22 cellular contexts compared by ENCODE assay signal in genomic region chr7:113784317-113784716, GRCh38.
A peak's percentile ranks its signal among the peaks of the same experiment; 100 is the strongest.
DNase-seq lines count a peak whose midpoint lies in the region; ATAC-seq and TF ChIP-seq lines count a peak whose summit lies in the region.
"Had no signal": no experiment of that assay in that cellular context is flagged by ENCODE, and none has a peak within 500 bp of the region (broad histone marks: within the 10 kb centered on the region; RNA-seq: fewer than 3 reads in every experiment).

No MANE protein-coding gene starts in this region.

- TF ChIP-seq CTCF in glutamatergic neuron (IDR thresholded peaks at IDR 0.05; ENCODE audit: partially characterized antibody, unreplicated experiment) (no peak), colonic mucosa (IDR thresholded peaks at IDR 0.05) (no peak)

- H3K27me3 ChIP-seq in colonic mucosa, result no peaks in the 10 kb centered on the region
- H3K27me3 ChIP-seq: BLaER1 treated with 17β-estradiol and CSF1 and Interleukin-3, amounts not matched to agents 10 nM and 100 nM had no signal

- no peaks in the 10 kb centered on the region for H3K9me3 Mint-ChIP-seq in glutamatergic neuron (ENCODE audit: unreplicated experiment)
- H3K9me3 Mint-ChIP-seq: activated naive CD8-positive, alpha-beta T cell treated with anti-CD3 and anti-CD28 coated beads, Interleukin-2, amount 50 U/mL, for 24 hours had no signal

- H3K27ac ChIP-seq in colonic mucosa, result no peak overlapping the region
- H3K27ac ChIP-seq: BLaER1 treated with 17β-estradiol and CSF1 and Interleukin-3, amounts not matched to agents 10 nM and 100 nM; epithelial cell of prostate; GM23248 had no signal

- no peaks in the 10 kb centered on the region for H3K9me3 ChIP-seq in colonic mucosa
- H3K9me3 ChIP-seq: SK-N-SH had no signal

- no peaks in the 10 kb centered on the region for H3K36me3 ChIP-seq in colonic mucosa
- H3K36me3 ChIP-seq: BLaER1 treated with 17β-estradiol and CSF1 and Interleukin-3, amounts not matched to agents 10 nM and 100 nM had no signal

- no peaks in the 10 kb centered on the region for H3K36me3 Mint-ChIP-seq in glutamatergic neuron (ENCODE audit: unreplicated experiment)

- H3K4me1 Mint-ChIP-seq in glutamatergic neuron (ENCODE audit: low read depth, unreplicated experiment), result peaks cover 1% of the 10 kb centered on the region
- H3K4me1 Mint-ChIP-seq: activated naive CD8-positive, alpha-beta T cell treated with anti-CD3 and anti-CD28 coated beads, Interleukin-2, amount 50 U/mL, for 24 hours had no signal

- H3K27ac Mint-ChIP-seq in glutamatergic neuron (ENCODE audit: unreplicated experiment), result peak overlapping the region; percentile 25
- H3K27ac Mint-ChIP-seq: activated naive CD8-positive, alpha-beta T cell treated with anti-CD3 and anti-CD28 coated beads, Interleukin-2, amount 50 U/mL, for 24 hours had no signal

- intact Hi-C loops in colonic mucosa (cut with DNase I), result no loop called here

- H3K9ac ChIP-seq in colonic mucosa (ENCODE audit: low read depth in 2 of 2, low read length in 2 of 2), result no peak overlapping the region
- H3K9ac ChIP-seq: BLaER1 treated with 17β-estradiol and CSF1 and Interleukin-3, amounts not matched to agents 10 nM and 100 nM; GM23248; SK-N-SH had no signal

- no peak overlapping the region for H3K4me3 Mint-ChIP-seq in glutamatergic neuron (ENCODE audit: unreplicated experiment)
- H3K4me3 Mint-ChIP-seq: activated naive CD8-positive, alpha-beta T cell treated with anti-CD3 and anti-CD28 coated beads, Interleukin-2, amount 50 U/mL, for 24 hours had no signal

- no peaks in the 10 kb centered on the region for H3K4me1 ChIP-seq in colonic mucosa

- DNase-seq in EH (ENCODE audit: low read depth), result peak; percentile 3
- DNase-seq in NOMO-1 (lab: John Stamatoyannopoulos, UW; ENCODE audit: unreplicated experiment in 2 of 2), result peak; percentile 3 to 18
- DNase-seq in glutamatergic neuron, result no peak
- DNase-seq in C1 segment of cervical spinal cord (lab: John Stamatoyannopoulos, UW), result no peak
- DNase-seq in NCI-H187 (lab: John Stamatoyannopoulos, UW), result no peak
- no peak for DNase-seq in stimulated activated CD4-positive, alpha-beta T cell treated with anti-CD3 and anti-CD28 coated beads, Interleukin-2, amount 100 ng/mL, for 48 hours
- DNase-seq in colonic mucosa, result no peak
- DNase-seq: activated CD4-positive, alpha-beta T cell treated with anti-CD3 and anti-CD28 coated beads for 4 hours; activated CD8-positive, alpha-beta memory T cell treated with anti-CD3 and anti-CD28 coated beads for 24 hours; activated gamma-delta T cell; activated naive CD8-positive, alpha-beta T cell treated with anti-CD3 and anti-CD28 coated beads, Interleukin-2, amount 50 U/mL, for 24 hours; activated T-cell treated with anti-CD3 and anti-CD28 coated beads, Interleukin-2, amount 50 U/mL, for 1 hour; cerebellar nuclear complex; EL; GM23248; SK-N-SH; stimulated activated CD8-positive, alpha-beta memory T cell treated with anti-CD3 and anti-CD28 coated beads, Interleukin-4, amount 100 ng/mL, for 48 hours; T-helper 2 cell; trophoblast cell had no signal

- no peak overlapping the region for H3K4me3 ChIP-seq in colonic mucosa
- H3K4me3 ChIP-seq: BLaER1 treated with 17β-estradiol and CSF1 and Interleukin-3, amounts not matched to agents 10 nM and 100 nM; GM23248 had no signal

- ATAC-seq in HG03175 (IDR thresholded peaks at IDR 0.05; ENCODE audit: unreplicated experiment), result peak; percentile 52
- ATAC-seq: activated naive CD8-positive, alpha-beta T cell treated with anti-CD3 and anti-CD28 coated beads, Interleukin-2, amount 50 U/mL, for 24 hours had no signal

- no peaks in the 10 kb centered on the region for H3K27me3 Mint-ChIP-seq in glutamatergic neuron (ENCODE audit: unreplicated experiment)
- H3K27me3 Mint-ChIP-seq: activated naive CD8-positive, alpha-beta T cell treated with anti-CD3 and anti-CD28 coated beads, Interleukin-2, amount 50 U/mL, for 24 hours had no signal

Comparison
In these comparisons a context has a peak if more than half of its experiments do, and no peak if none do; other contexts are left out.
1. DNase-seq: peak in EH (single experiment) and NOMO-1 (2 of 2); none in glutamatergic neuron (single experiment), C1 segment of cervical spinal cord (0 of 14), NCI-H187 (0 of 2), stimulated activated CD4-positive, alpha-beta T cell treated with anti-CD3 and anti-CD28 coated beads, Interleukin-2, amount 100 ng/mL, for 48 hours (0 of 2) and colonic mucosa (single experiment).